18 cellular contexts compared by ENCODE assay signal in genomic region chr9:88503845-88504764, GRCh38. TPM values are rescaled to one million over a fixed set of nuclear protein-coding genes. Genes with fewer than 3 reads are reported as not detected.
"Had no signal": no experiment of that assay in that cellular context is flagged by ENCODE, and none has a peak within 500 bp of the region (broad histone marks: within the 10 kb centered on the region; RNA-seq: fewer than 3 reads in every experiment).

No MANE protein-coding gene starts in this region.

- H3K4me3 ChIP-seq: ascending aorta, mucosa of descending colon, tibial nerve had no signal

- H3K27me3 ChIP-seq: ascending aorta, tibial nerve had no signal

- H3K27ac ChIP-seq: ascending aorta, tibial nerve, VCaP had no signal

- H3K36me3 ChIP-seq: ascending aorta, tibial nerve had no signal

- DNase-seq: activated CD4-positive, CD25-positive, alpha-beta regulatory T cell treated with anti-CD3 and anti-CD28 coated beads, Interleukin-2, amount 50 U/mL, for 72 hours; activated CD8-positive, alpha-beta memory T cell treated with anti-CD3 and anti-CD28 coated beads for 24 hours; activated CD8-positive, alpha-beta memory T cell treated with anti-CD3 and anti-CD28 coated beads, Interleukin-2, amount 50 U/mL, for 48 hours; activated effector memory CD4-positive, alpha-beta T cell treated with Interleukin-2 at 50 U/mL for 16 hours; activated naive CD4-positive, alpha-beta T cell treated with anti-CD3 and anti-CD28 coated beads, Interleukin-2, amount 10 ng/mL, durations not matched to agents 7 days and 5 days; activated T-cell treated with anti-CD3 and anti-CD28 coated beads, Interleukin-2, amount 50 U/mL, for 48 hours; cortex of kidney; hypothalamus; islet precursor cell; mucosa of descending colon; naive B cell; retina; stimulated activated naive CD4-positive, alpha-beta T cell treated with Interleukin-2 at 50 U/mL for 16 hours; SW 1271 had no signal

- ATAC-seq: left lobe of liver, mucosa of descending colon had no signal

- H3K4me1 ChIP-seq: ascending aorta, tibial nerve had no signal

- H3K9me3 ChIP-seq: ascending aorta, mucosa of descending colon had no signal

RNA-seq across cellular contexts. Expression of gene NXNL2, which starts 30.9 kb away (rescaled TPM):
- total RNA-seq: ascending aorta, left lobe of liver, mucosa of descending colon had no signal
